ENCODE assay signal across 27 cellular contexts in the genomic region with DNA sequence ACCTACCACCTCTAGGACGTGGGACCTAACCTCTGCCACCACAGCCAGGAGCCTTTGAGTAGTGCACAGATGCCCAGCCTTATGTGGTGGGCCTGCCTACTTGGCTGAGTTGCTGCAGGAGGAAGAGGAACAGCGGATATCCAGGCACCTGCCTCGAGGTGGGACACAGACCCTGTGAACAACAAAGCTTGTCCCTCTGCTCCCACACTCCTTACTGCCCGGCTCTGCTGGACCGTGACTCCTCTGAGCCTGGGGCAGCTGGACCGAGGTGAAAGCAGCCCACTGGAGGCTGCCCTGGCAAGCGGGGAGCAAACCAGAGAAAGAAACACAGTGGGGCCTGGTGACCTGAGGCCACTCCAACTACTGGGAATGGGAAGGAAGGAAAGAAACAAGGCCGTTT.
"Had no signal": no experiment of that assay in that cellular context is flagged by ENCODE, and none has a peak within 500 bp of the region (broad histone marks: within the 10 kb centered on the region; RNA-seq: fewer than 3 reads in every experiment).

No MANE protein-coding gene starts in this region.

- H3K4me3 ChIP-seq: gastrocnemius medialis, hepatocyte, pancreas, psoas muscle, testis, vagina had no signal

- H3K27me3 ChIP-seq: brain microvascular endothelial cell, gastrocnemius medialis, hepatocyte, pancreas, testis, vagina had no signal

- H3K27ac ChIP-seq: brain microvascular endothelial cell, gastrocnemius medialis, hepatocyte, pancreas, psoas muscle, testis, vagina, WERI-Rb-1 had no signal

- H3K36me3 ChIP-seq: brain microvascular endothelial cell, gastrocnemius medialis, pancreas, WERI-Rb-1 had no signal

- H3K4me2 ChIP-seq: hepatocyte had no signal

- ATAC-seq: activated CD4-positive, CD25-positive, alpha-beta regulatory T cell treated with anti-CD3 and anti-CD28 coated beads, Interleukin-2, amount 50 U/mL, for 24 hours; activated T-cell treated with anti-CD3 and anti-CD28 coated beads, Interleukin-2, amount 50 U/mL, for 4 hours; activated T-helper 17 cell treated with anti-CD3 and anti-CD28 coated beads, Interleukin-2, amount 50 U/mL, for 72 hours; effector memory CD8-positive, alpha-beta T cell; gastrocnemius medialis; left colon; pancreas; psoas muscle had no signal

- DNase-seq: activated CD4-positive, alpha-beta memory T cell treated with anti-CD3 and anti-CD28 coated beads, Interleukin-2, amount 10 ng/mL, durations not matched to agents 7 days and 5 days; activated CD4-positive, alpha-beta T cell treated with anti-CD3 and anti-CD28 coated beads, Interleukin-2, amount 10 ng/mL, durations not matched to agents 24 days and 14 days; activated gamma-delta T cell treated with Interleukin-2 at 50 U/mL for 16 hours; activated naive CD4-positive, alpha-beta T cell treated with anti-CD3 and anti-CD28 coated beads, Interleukin-2, amount 50 U/mL, for 16 hours; activated T-cell treated with anti-CD3 and anti-CD28 coated beads, Interleukin-2, amount 50 U/mL, for 4 hours; amniotic stem cell; brain microvascular endothelial cell; cortex of kidney; effector memory CD8-positive, alpha-beta T cell; gastrocnemius medialis; left colon; mesenchymal stem cell; stimulated activated naive CD4-positive, alpha-beta T cell; SW 1271; T-helper 9 cell; testis; trophoblast cell; WERI-Rb-1 had no signal

- FAIRE-seq: astrocyte, keratinocyte, pancreas, TTC549 had no signal

- H3K9me3 ChIP-seq: gastrocnemius medialis, pancreas, psoas muscle, testis, vagina had no signal

- H3K4me1 ChIP-seq: gastrocnemius medialis, pancreas, psoas muscle, testis, vagina had no signal
